Comparison of ENCODE assay signal across 21 cellular contexts in the genomic region with DNA sequence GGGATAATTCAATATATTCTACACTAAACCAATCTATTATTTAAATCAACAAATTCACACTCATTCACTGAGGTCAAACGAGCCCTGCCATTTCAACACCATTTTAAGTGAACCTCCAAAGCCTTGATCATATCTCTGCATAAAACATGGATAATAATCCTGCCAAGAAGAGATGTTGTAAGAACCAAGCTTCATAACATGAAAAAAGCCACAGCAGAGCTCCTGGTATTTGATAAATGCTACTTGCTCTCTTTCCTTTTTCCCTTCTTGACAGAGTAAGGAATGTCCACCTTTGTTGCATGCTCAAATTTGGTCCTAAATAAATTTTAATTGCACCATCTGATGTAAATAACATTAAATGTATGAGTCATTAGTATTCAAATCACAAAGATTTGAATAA.
A peak's percentile ranks its signal among the peaks of the same experiment; 100 is the strongest.
DNase-seq lines count a peak whose midpoint lies in the region; ATAC-seq and TF ChIP-seq lines count a peak whose summit lies in the region.
"Had no signal": no experiment of that assay in that cellular context is flagged by ENCODE, and none has a peak within 500 bp of the region (broad histone marks: within the 10 kb centered on the region; RNA-seq: fewer than 3 reads in every experiment).

No MANE protein-coding gene starts in this region.

- H2AK5ac ChIP-seq in neuronal stem cell (ENCODE audit: low read depth, low read length) = no peak overlapping the region

- H3K27me3 ChIP-seq in ACC112 (ENCODE audit: insufficient read depth, low read length) (no peaks in the 10 kb centered on the region), KMS-11 (ENCODE audit: insufficient read depth, low read depth) (no peaks in the 10 kb centered on the region), spleen (replicated peaks in 1 of 7) (no peaks in the 10 kb centered on the region), neuronal stem cell (ENCODE audit: control insufficient read depth in 3 of 3, insufficient read depth in 3 of 3, low read depth in 1 of 3, low read length in 3 of 3) (no peaks in the 10 kb centered on the region)
- H3K27me3 ChIP-seq: colonic mucosa, foreskin keratinocyte, vagina had no signal

- H3K23ac ChIP-seq in neuronal stem cell (ENCODE audit: low read depth, low read length, poor library complexity) = no peak overlapping the region

- TF ChIP-seq CTCF in KMS-11 (conservative IDR thresholded peaks at IDR 0.05; ENCODE audit: low read depth, low read length) = no peak
- no peak for TF ChIP-seq CTCF in cardiac fibroblast (IDR thresholded peaks at IDR 0.05; ENCODE audit: low read depth, low read length)
- no peak for TF ChIP-seq CTCF in spleen (IDR thresholded peaks at IDR 0.05 in 8 of 11, conservative IDR thresholded peaks at IDR 0.05 in 3 of 11)

- no peaks in the 10 kb centered on the region for H3K79me1 ChIP-seq in neuronal stem cell (ENCODE audit: low read depth, low read length)

- H2BK5ac ChIP-seq in neuronal stem cell (ENCODE audit: low read length) = no peak overlapping the region

- H3K18ac ChIP-seq in neuronal stem cell (ENCODE audit: low read length) = no peak overlapping the region

- H2BK120ac ChIP-seq in neuronal stem cell (ENCODE audit: low read depth, low read length) = no peak overlapping the region

- H3K9ac ChIP-seq in KMS-11 (no peak overlapping the region), neuronal stem cell (ENCODE audit: low read depth, low read length, poor library complexity) (no peak overlapping the region)

- no peak overlapping the region for H3K4me3 ChIP-seq in ACC112 (ENCODE audit: low read depth, low read length)
- no peak overlapping the region for H3K4me3 ChIP-seq in KMS-11 (IDR thresholded peaks at IDR 0.05; ENCODE audit: insufficient read depth, low read depth, low read length)
- H3K4me3 ChIP-seq in cardiac fibroblast (replicated peaks in 1 of 2; ENCODE audit: low read depth in 2 of 2, low read length in 2 of 2) = no peak overlapping the region
- H3K4me3 ChIP-seq in spleen = no peak overlapping the region
- H3K4me3 ChIP-seq in neuronal stem cell (ENCODE audit: low read length in 2 of 2) = no peak overlapping the region
- H3K4me3 ChIP-seq: colonic mucosa, vagina had no signal

- H3K4me2 ChIP-seq in KMS-11 = 0 out of 2 replicates have a peak overlapping the region, but pooled peaks have one; percentile 76
- H3K4me2 ChIP-seq in neuronal stem cell (ENCODE audit: insufficient read depth, low read length, poor library complexity, severe bottlenecking) = no peak overlapping the region

- no peak for TF ChIP-seq POLR2A in spleen (IDR thresholded peaks at IDR 0.05)

- peak; percentile 53 to 62 for DNase-seq in cardiac fibroblast (ENCODE audit: low read depth in 2 of 2)
- DNase-seq in iris pigment epithelial cell (ENCODE audit: low read depth) = peak; percentile 82
- no peak for DNase-seq in NCI-H524 (lab: John Stamatoyannopoulos, UW)
- no peak for DNase-seq in spleen
- DNase-seq in neuronal stem cell (ENCODE audit: low spot score) = no peak
- DNase-seq: activated CD4-positive, alpha-beta T cell treated with anti-CD3 and anti-CD28 coated beads, Interleukin-2, amount 50 U/mL, for 48 hours; activated naive CD4-positive, alpha-beta T cell treated with Interleukin-2 at 50 U/mL for 16 hours; activated T-cell treated with anti-CD3 and anti-CD28 coated beads for 4 hours; DMS53; NCI-H1105 treated with DMSO at 0.1 percent for 48 hours; NCI-H2107; NCI-H526; posterior cingulate gyrus; SIG-M5 had no signal

- WGBS in spleen, 5 donors = 43 to 67% (median 58%) methylated on average over 1 of the region's 1 CpG
- WGBS in neuronal stem cell (ENCODE audit: extremely low coverage in 2 of 2, insufficient read length in 2 of 2, insufficient replicate concordance in 1 of 2), 2 donors = no CpG with 5 or more reads among the region's 1 CpG

- intact Hi-C loops in spleen (cut with DNase I; ENCODE audit: low total_unique reads) = no loop called here

- ATAC-seq in HG03521 (IDR thresholded peaks at IDR 0.05; ENCODE audit: unreplicated experiment) = no peak
- ATAC-seq: foreskin keratinocyte; natural killer cell treated with Interleukin-12 subunit alpha and Interleukin-12 subunit beta and Interleukin-15 and Interleukin-18, amount 100 ng/mL, for 72 hours had no signal

- H4K20me1 ChIP-seq in KMS-11 (ENCODE audit: insufficient read depth) = no peaks in the 10 kb centered on the region

- H3K36me3 ChIP-seq in ACC112 (ENCODE audit: insufficient read depth, low read length) = no peaks in the 10 kb centered on the region
- no peaks in the 10 kb centered on the region for H3K36me3 ChIP-seq in KMS-11 (ENCODE audit: insufficient read depth)
- no peaks in the 10 kb centered on the region for H3K36me3 ChIP-seq in spleen
- H3K36me3 ChIP-seq in neuronal stem cell (replicated peaks in 1 of 2; ENCODE audit: control insufficient read depth in 2 of 2, insufficient read depth in 2 of 2, low read length in 2 of 2) = no peaks in the 10 kb centered on the region
- H3K36me3 ChIP-seq: colonic mucosa, vagina had no signal

- H2AFZ ChIP-seq in ACC112 (ENCODE audit: low read length, unreplicated experiment) = peak overlapping the region; percentile 57
- H2AFZ ChIP-seq in KMS-11 (ENCODE audit: low read depth) = no peak overlapping the region
- H2AFZ ChIP-seq in neuronal stem cell (ENCODE audit: low read length) = no peak overlapping the region

- no peaks in the 10 kb centered on the region for H3K79me2 ChIP-seq in ACC112 (ENCODE audit: control insufficient read depth, insufficient read depth, low read length, unreplicated experiment)
- no peaks in the 10 kb centered on the region for H3K79me2 ChIP-seq in KMS-11 (ENCODE audit: insufficient read depth, low read depth)

- no peak overlapping the region for H2BK12ac ChIP-seq in neuronal stem cell (ENCODE audit: low read length)

- peaks cover 0 to 16% (median 5%) of the 10 kb centered on the region in 8 donors for H3K9me3 ChIP-seq in spleen
- no peaks in the 10 kb centered on the region for H3K9me3 ChIP-seq in neuronal stem cell (replicated peaks in 1 of 2; ENCODE audit: control insufficient read depth in 2 of 2, insufficient read depth in 1 of 2, low read depth in 1 of 2, low read length in 2 of 2)
- H3K9me3 ChIP-seq: colonic mucosa, vagina had no signal

- H3K4me1 ChIP-seq in ACC112 (ENCODE audit: control insufficient read depth, insufficient read depth, low read length, unreplicated experiment) = peaks cover 41% of the 10 kb centered on the region
- peaks cover 44% of the 10 kb centered on the region for H3K4me1 ChIP-seq in KMS-11 (ENCODE audit: low read depth, poor library complexity, severe bottlenecking)
- no peaks in the 10 kb centered on the region for H3K4me1 ChIP-seq in spleen
- H3K4me1 ChIP-seq in neuronal stem cell (ENCODE audit: control insufficient read depth in 2 of 2, insufficient read depth in 1 of 2, low read depth in 1 of 2, low read length in 2 of 2) = peaks cover 3 to 4% of the 10 kb centered on the region in 2 donors
- H3K4me1 ChIP-seq: colonic mucosa, vagina had no signal

- no peak overlapping the region for H4K8ac ChIP-seq in neuronal stem cell (ENCODE audit: low read depth, low read length)

- H3K27ac ChIP-seq in ACC112 (ENCODE audit: low read depth, low read length) = peak overlapping the region; percentile 71
- H3K27ac ChIP-seq in KMS-11 = no peak overlapping the region
- H3K27ac ChIP-seq in spleen = no peak overlapping the region
- H3K27ac ChIP-seq in neuronal stem cell (replicated peaks; ENCODE audit: low read length) = no peak overlapping the region
- H3K27ac ChIP-seq: colonic mucosa, foreskin keratinocyte, vagina had no signal

- no peak overlapping the region for H3K14ac ChIP-seq in neuronal stem cell (ENCODE audit: low read length)

- H4K91ac ChIP-seq in neuronal stem cell (ENCODE audit: low read depth, low read length, poor library complexity) = no peak overlapping the region

- H3K4ac ChIP-seq in neuronal stem cell (ENCODE audit: low read length) = no peak overlapping the region

- H2BK15ac ChIP-seq in neuronal stem cell (ENCODE audit: low read length) = no peak overlapping the region

Comparison
In these comparisons a context has a peak if more than half of its experiments do, and no peak if none do; other contexts are left out.
1. DNase-seq: peak in cardiac fibroblast (2 of 2) and iris pigment epithelial cell (single experiment); none in NCI-H524 (0 of 2), spleen (single experiment) and neuronal stem cell (single experiment).